ENCODE assay signal across 2 cellular contexts in the genomic region with DNA sequence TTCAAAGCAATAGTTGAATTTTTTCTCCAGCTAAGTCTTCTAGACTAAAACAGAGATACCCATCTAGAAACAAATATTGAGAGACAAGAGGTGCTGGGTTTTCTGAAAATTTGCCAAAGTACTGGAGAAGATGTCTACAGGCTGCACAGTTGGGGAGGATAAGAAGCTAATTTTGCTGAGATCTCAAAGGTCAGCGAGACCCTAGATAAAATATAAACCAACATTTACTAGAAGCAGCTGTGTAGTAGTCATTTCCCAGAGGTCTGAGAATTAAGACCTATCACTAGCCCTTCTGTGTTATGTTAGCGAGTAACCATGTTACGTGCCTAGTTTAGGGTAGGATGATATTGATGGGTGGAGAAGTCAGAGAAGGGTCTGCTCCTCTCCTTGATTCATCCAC.
TF ChIP-seq lines count a peak whose summit lies in the region.

No MANE protein-coding gene starts in this region.

TF ChIP-seq in SK-N-SH, 30 proteins besides CTCF, POLR2A, EP300 and RAD21:
- TF ChIP-seq TAF1 (IDR thresholded peaks at IDR 0.05; ENCODE audit: borderline replicate concordance, low read depth, low read length) (no peak), TCF12 (IDR thresholded peaks at IDR 0.05) (peak; percentile 61), MXI1 (IDR thresholded peaks at IDR 0.05; ENCODE audit: low read depth, low read length) (no peak), YY1 (IDR thresholded peaks at IDR 0.05; ENCODE audit: low read depth) (no peak), JUND (IDR thresholded peaks at IDR 0.05) (peak; percentile 11; the same call in 1 of the 2 replicates)

TF ChIP-seq in SK-N-SH treated with all-trans-retinoic acid at 6 μM for 48 hours, 23 proteins besides CTCF, POLR2A, EP300 and RAD21:
- TF ChIP-seq SNAI2 (CRISPR knock-in tag; IDR thresholded peaks at IDR 0.05) (no peak), RARB (CRISPR knock-in tag; IDR thresholded peaks at IDR 0.05) (no peak), CSDC2 (CRISPR knock-in tag; IDR thresholded peaks at IDR 0.05) (no peak), ESRRG (CRISPR knock-in tag; IDR thresholded peaks at IDR 0.05) (no peak), GLIS3 (CRISPR knock-in tag; IDR thresholded peaks at IDR 0.05) (no peak), BACH2 (CRISPR knock-in tag; IDR thresholded peaks at IDR 0.05; ENCODE audit: borderline replicate concordance) (no peak), ZC3H10 (CRISPR knock-in tag; IDR thresholded peaks at IDR 0.05) (no peak), ZFP30 (CRISPR knock-in tag; IDR thresholded peaks at IDR 0.05) (no peak)
TF ChIP-seq in SK-N-SH treated with all-trans-retinoic acid at 6 μM for 48 hours: peak in this region for 0.
